13 cellular contexts compared by ENCODE assay signal in genomic region chr20:36924167-36925045, GRCh38. TPM values are rescaled to one million over a fixed set of nuclear protein-coding genes. Genes with fewer than 3 reads are reported as not detected.
DNase-seq lines count a peak whose midpoint lies in the region; ATAC-seq and TF ChIP-seq lines count a peak whose summit lies in the region.
"Had no signal": no experiment of that assay in that cellular context is flagged by ENCODE, and none has a peak within 500 bp of the region (broad histone marks: within the 10 kb centered on the region; RNA-seq: fewer than 3 reads in every experiment).

No MANE protein-coding gene starts in this region.

- intact Hi-C loops in activated T-helper 1 cell treated with anti-CD3 and anti-CD28 coated beads, Interleukin-12 subunit alpha, Interleukin-12 subunit beta, Interleukin-2, Interleukin-4 antibody, amounts not matched to agents 30 ng/mL and 10 ng/mL and 1 ng/mL, durations not matched to agents 14 hours and 24 hours and 36 hours (cut with micrococcal nuclease): no loop called here
- intact Hi-C loops in mucosa of descending colon (cut with DNase I, micrococcal nuclease): no loop called here

- H3K9me3 ChIP-seq in HEK293 (ENCODE audit: control insufficient read depth, insufficient read depth, low read depth, low read length) (no peaks in the 10 kb centered on the region), mucosa of descending colon (no peaks in the 10 kb centered on the region)
- H3K9me3 ChIP-seq: MG63 had no signal

- H3K36me3 Mint-ChIP-seq in activated T-helper 1 cell treated with anti-CD3 and anti-CD28 coated beads, Interleukin-12 subunit alpha, Interleukin-12 subunit beta, Interleukin-2, Interleukin-4 antibody, amounts not matched to agents 30 ng/mL and 10 ng/mL and 1 ng/mL, durations not matched to agents 14 hours and 24 hours and 36 hours (ENCODE audit: low read depth): peaks cover 33% of the 10 kb centered on the region
- H3K36me3 Mint-ChIP-seq in glutamatergic neuron (ENCODE audit: unreplicated experiment): no peaks in the 10 kb centered on the region

- DNase-seq in DMS53 (lab: John Stamatoyannopoulos, UW) (peak; percentile 10), DMS53 treated with DMSO at 0.1 percent for 48 hours (lab: John Stamatoyannopoulos, UW; ENCODE audit: unreplicated experiment) (no peak), mucosa of descending colon (no peak), glutamatergic neuron (no peak), NCI-H82 treated with DMSO at 0.1 percent for 48 hours (lab: John Stamatoyannopoulos, UW; ENCODE audit: unreplicated experiment) (no peak), mucosa of gallbladder (ENCODE audit: low spot score) (no peak)
- DNase-seq in activated T-helper 1 cell treated with anti-CD3 and anti-CD28 coated beads, Interleukin-12 subunit alpha, Interleukin-12 subunit beta, Interleukin-2, Interleukin-4 antibody, amounts not matched to agents 30 ng/mL and 10 ng/mL and 1 ng/mL, durations not matched to agents 14 hours and 24 hours and 36 hours (ENCODE audit: low spot score): no peak
- DNase-seq: MG63, NCI-H446 had no signal

- H3K4me1 Mint-ChIP-seq in activated T-helper 1 cell treated with anti-CD3 and anti-CD28 coated beads, Interleukin-12 subunit alpha, Interleukin-12 subunit beta, Interleukin-2, Interleukin-4 antibody, amounts not matched to agents 30 ng/mL and 10 ng/mL and 1 ng/mL, durations not matched to agents 14 hours and 24 hours and 36 hours (ENCODE audit: low read depth): peaks cover 14% of the 10 kb centered on the region
- no peaks in the 10 kb centered on the region for H3K4me1 Mint-ChIP-seq in glutamatergic neuron (ENCODE audit: low read depth, unreplicated experiment)

- ATAC-seq in mucosa of descending colon: peak; percentile 75

- H3K27ac Mint-ChIP-seq in activated T-helper 1 cell treated with anti-CD3 and anti-CD28 coated beads, Interleukin-12 subunit alpha, Interleukin-12 subunit beta, Interleukin-2, Interleukin-4 antibody, amounts not matched to agents 30 ng/mL and 10 ng/mL and 1 ng/mL, durations not matched to agents 14 hours and 24 hours and 36 hours: peak overlapping the region; percentile 19
- no peak overlapping the region for H3K27ac Mint-ChIP-seq in glutamatergic neuron (ENCODE audit: unreplicated experiment)
- H3K27ac Mint-ChIP-seq: memory B cell; T-helper 2 cell treated with Interferon-gamma antibody and Interleukin-4, amounts not matched to agents 5 μg/mL and 100 μg/mL, for 36 hours had no signal

- H3K4me3 ChIP-seq in HEK293 (ENCODE audit: low read depth, low read length) (no peak overlapping the region), mucosa of descending colon (no peak overlapping the region)
- H3K4me3 ChIP-seq: MG63 had no signal

- CTCF ChIA-PET in HEK293 (lab: Yijun Ruan, JAX): interaction anchor here (0.7 kb wide), 2 partner anchors 156 to 768 kb away, joined by 3 read pairs; no protein-coding TSS in a partner anchor

- no peaks in the 10 kb centered on the region for H3K27me3 Mint-ChIP-seq in activated T-helper 1 cell treated with anti-CD3 and anti-CD28 coated beads, Interleukin-12 subunit alpha, Interleukin-12 subunit beta, Interleukin-2, Interleukin-4 antibody, amounts not matched to agents 30 ng/mL and 10 ng/mL and 1 ng/mL, durations not matched to agents 14 hours and 24 hours and 36 hours (ENCODE audit: insufficient read depth)
- H3K27me3 Mint-ChIP-seq in glutamatergic neuron (ENCODE audit: unreplicated experiment): no peaks in the 10 kb centered on the region
- H3K27me3 Mint-ChIP-seq: memory B cell had no signal

- no peaks in the 10 kb centered on the region for H3K9me3 Mint-ChIP-seq in activated T-helper 1 cell treated with anti-CD3 and anti-CD28 coated beads, Interleukin-12 subunit alpha, Interleukin-12 subunit beta, Interleukin-2, Interleukin-4 antibody, amounts not matched to agents 30 ng/mL and 10 ng/mL and 1 ng/mL, durations not matched to agents 14 hours and 24 hours and 36 hours
- H3K9me3 Mint-ChIP-seq in glutamatergic neuron (ENCODE audit: unreplicated experiment): no peaks in the 10 kb centered on the region
- H3K9me3 Mint-ChIP-seq: memory B cell; T-helper 2 cell treated with Interferon-gamma antibody and Interleukin-4, amounts not matched to agents 5 μg/mL and 100 μg/mL, for 36 hours had no signal

- POLR2A ChIA-PET in HEK293 (lab: Yijun Ruan, JAX): no interaction called here

- TF ChIP-seq CTCF in HEK293 (tag by site-specific recombination; IDR thresholded peaks at IDR 0.05): no peak
- TF ChIP-seq CTCF in mucosa of descending colon (IDR thresholded peaks at IDR 0.05): no peak
- no peak for TF ChIP-seq CTCF in glutamatergic neuron (IDR thresholded peaks at IDR 0.05; ENCODE audit: partially characterized antibody, unreplicated experiment)

- peaks cover 4 to 23% of the 10 kb centered on the region in 2 experiments for H3K36me3 ChIP-seq in HEK293 (ENCODE audit: control insufficient read depth in 2 of 2, insufficient read depth in 1 of 2, low read length in 2 of 2)
- no peaks in the 10 kb centered on the region for H3K36me3 ChIP-seq in mucosa of descending colon (ENCODE audit: low read depth)
- H3K36me3 ChIP-seq: MG63 had no signal

- H3K4me3 Mint-ChIP-seq in activated T-helper 1 cell treated with anti-CD3 and anti-CD28 coated beads, Interleukin-12 subunit alpha, Interleukin-12 subunit beta, Interleukin-2, Interleukin-4 antibody, amounts not matched to agents 30 ng/mL and 10 ng/mL and 1 ng/mL, durations not matched to agents 14 hours and 24 hours and 36 hours: no peak overlapping the region
- H3K4me3 Mint-ChIP-seq in glutamatergic neuron (ENCODE audit: unreplicated experiment): no peak overlapping the region
- H3K4me3 Mint-ChIP-seq: memory B cell; T-helper 2 cell treated with Interferon-gamma antibody and Interleukin-4, amounts not matched to agents 5 μg/mL and 100 μg/mL, for 36 hours had no signal

- H3K4me1 ChIP-seq in HEK293 (ENCODE audit: control insufficient read depth, insufficient read depth, low read length) (no peaks in the 10 kb centered on the region), mucosa of descending colon (ENCODE audit: low read depth) (no peaks in the 10 kb centered on the region)

- H3K27ac ChIP-seq in HEK293 (ENCODE audit: extremely low read depth, low read depth, low read length): no peak overlapping the region

TF ChIP-seq in HEK293, 187 proteins besides CTCF, POLR2A, EP300 and RAD21:
- TF ChIP-seq ZNF660 (tag by site-specific recombination; IDR thresholded peaks at IDR 0.05): no peak
- no peak for TF ChIP-seq KLF10 (tag by site-specific recombination; IDR thresholded peaks at IDR 0.05)
- TF ChIP-seq ZNF366 (tag by site-specific recombination; conservative IDR thresholded peaks at IDR 0.05): peak; percentile 87
- peak; percentile 95 for TF ChIP-seq PRDM1 (tag by site-specific recombination; IDR thresholded peaks at IDR 0.05)
- no peak for TF ChIP-seq ZNF239 (tag by site-specific recombination; IDR thresholded peaks at IDR 0.05)
- TF ChIP-seq ZNF404 (tag by site-specific recombination; IDR thresholded peaks at IDR 0.05): no peak
- peak; percentile 51; the same call in 1 of the 2 replicates for TF ChIP-seq SP7 (tag by site-specific recombination; IDR thresholded peaks at IDR 0.05)
TF ChIP-seq in HEK293: peak in this region for 3.

RNA-seq across cellular contexts. Expression of gene SAMHD1, which starts 27.1 kb away (rescaled TPM):
- 55.0 and 59.9 TPM in 2 replicates for total RNA-seq in activated T-helper 1 cell treated with anti-CD3 and anti-CD28 coated beads, Interleukin-12 subunit alpha, Interleukin-12 subunit beta, Interleukin-2, Interleukin-4 antibody, amounts not matched to agents 30 ng/mL and 10 ng/mL and 1 ng/mL, durations not matched to agents 14 hours and 24 hours and 36 hours
- total RNA-seq in mucosa of descending colon (100 to 1,000 TPM in 1 of 3 donors, 10 to 100 TPM in 2; 24.1 to 110 (median 48.6) TPM), glutamatergic neuron (ENCODE audit: unreplicated experiment) (30.8 TPM), mucosa of gallbladder (80.2 TPM)

RNA-seq across cellular contexts. Expression of gene TLDC2, which starts 48.5 kb away (rescaled TPM):
- total RNA-seq in activated T-helper 1 cell treated with anti-CD3 and anti-CD28 coated beads, Interleukin-12 subunit alpha, Interleukin-12 subunit beta, Interleukin-2, Interleukin-4 antibody, amounts not matched to agents 30 ng/mL and 10 ng/mL and 1 ng/mL, durations not matched to agents 14 hours and 24 hours and 36 hours: not detected in 2 replicates
- total RNA-seq in mucosa of descending colon (10 to 100 TPM; 11.6 to 35.0 (median 30.0) TPM), glutamatergic neuron (ENCODE audit: unreplicated experiment) (not detected), mucosa of gallbladder (9.7 TPM)
- total RNA-seq: A172 had no signal

Comparison
In these comparisons a context has a peak if more than half of its experiments do, and no peak if none do; other contexts are left out.
1. RNA of gene TLDC2, which starts 48.5 kb away (total RNA-seq): 11.6 to 35.0 TPM in mucosa of descending colon and 9.7 TPM in mucosa of gallbladder (single experiment); not detected in activated T-helper 1 cell treated with anti-CD3 and anti-CD28 coated beads, Interleukin-12 subunit alpha, Interleukin-12 subunit beta, Interleukin-2, Interleukin-4 antibody, amounts not matched to agents 30 ng/mL and 10 ng/mL and 1 ng/mL, durations not matched to agents 14 hours and 24 hours and 36 hours and not detected in glutamatergic neuron (single experiment); every median in the first group is over 10 times any median in the second.